30 cellular contexts compared by ENCODE assay signal in genomic region chr21:25912402-25912746, GRCh38.
DNase-seq lines count a peak whose midpoint lies in the region; ATAC-seq, FAIRE-seq and TF ChIP-seq lines count a peak whose summit lies in the region.
"Had no signal": no experiment of that assay in that cellular context is flagged by ENCODE, and none has a peak within 500 bp of the region (broad histone marks: within the 10 kb centered on the region; RNA-seq: fewer than 3 reads in every experiment).

No MANE protein-coding gene starts in this region.

- TF ChIP-seq EP300 in HepG2 (IDR thresholded peaks at IDR 0.05; ENCODE audit: low read depth in 2 of 2, low read length in 2 of 2) (no peak), HepG2 (CRISPR knock-in tag; IDR thresholded peaks at IDR 0.05; ENCODE audit: borderline replicate concordance) (no peak)

- no peak overlapping the region for H3K4me2 ChIP-seq in HepG2 (ENCODE audit: low read depth, low read length)
- no peak overlapping the region for H3K4me2 ChIP-seq in mesendoderm (ENCODE audit: low read length)
- H3K4me2 ChIP-seq: GM23338 had no signal

- no peaks in the 10 kb centered on the region for H3K9me3 ChIP-seq in liver (ENCODE audit: control insufficient read depth in 4 of 4, low read length in 3 of 4)
- no peaks in the 10 kb centered on the region for H3K9me3 ChIP-seq in HepG2 (ENCODE audit: low read length)
- H3K9me3 ChIP-seq: pancreas, right atrium auricular region, tibial artery had no signal

- H2BK5ac ChIP-seq in mesendoderm (ENCODE audit: low read length): no peak overlapping the region

- no peaks in the 10 kb centered on the region for H3K27me3 ChIP-seq in liver (ENCODE audit: control insufficient read depth in 4 of 4, insufficient read depth in 4 of 4, low read length in 3 of 4)
- H3K27me3 ChIP-seq in HepG2 (ENCODE audit: control insufficient read depth in 1 of 2, insufficient read depth in 2 of 2, low read length in 2 of 2): no peaks in the 10 kb centered on the region; a peak in 1 of 5 replicates
- no peaks in the 10 kb centered on the region for H3K27me3 ChIP-seq in mesendoderm (ENCODE audit: insufficient read depth, low read length, poor library complexity)
- H3K27me3 ChIP-seq: pancreas, right atrium auricular region, tibial artery had no signal

- no peak overlapping the region for H2AFZ ChIP-seq in HepG2 (ENCODE audit: low read length)
- H2AFZ ChIP-seq: GM23338 had no signal

- no peak for ATAC-seq in HepG2
- no peak for ATAC-seq in HG03439 (IDR thresholded peaks at IDR 0.05; ENCODE audit: unreplicated experiment)
- ATAC-seq: CD8-positive, alpha-beta T cell; GM23338; naive thymus-derived CD8-positive, alpha-beta T cell had no signal

- TF ChIP-seq CTCF in liver (IDR thresholded peaks at IDR 0.05; ENCODE audit: low read depth, low read length, missing input control) (no peak), HepG2 (CRISPR knock-in tag; IDR thresholded peaks at IDR 0.05) (no peak), endothelial cell (IDR thresholded peaks at IDR 0.05; ENCODE audit: unreplicated experiment) (no peak), nephron progenitor cell (IDR thresholded peaks at IDR 0.05) (no peak)

- H3K9ac ChIP-seq in liver (ENCODE audit: low read depth in 1 of 2, low read length in 2 of 2) (no peak overlapping the region), HepG2 (ENCODE audit: insufficient read depth, low read depth, low read length) (no peak overlapping the region), mesendoderm (ENCODE audit: low read length) (no peak overlapping the region)

- H3K4me1 Mint-ChIP-seq in endothelial cell (ENCODE audit: unreplicated experiment) (peaks cover 43% of the 10 kb centered on the region), nephron progenitor cell (peaks cover 12% of the 10 kb centered on the region)
- H3K4me1 Mint-ChIP-seq: activated naive CD8-positive, alpha-beta T cell treated with anti-CD3 and anti-CD28 coated beads for 36 hours had no signal

- intact Hi-C loops in HepG2 (cut with micrococcal nuclease; ENCODE audit: unreplicated experiment): no loop called here

- H3K23ac ChIP-seq in mesendoderm (ENCODE audit: low read length): no peak overlapping the region

- H3K4me3 Mint-ChIP-seq in endothelial cell (ENCODE audit: unreplicated experiment) (no peak overlapping the region), nephron progenitor cell (no peak overlapping the region)
- H3K4me3 Mint-ChIP-seq: activated B cell treated with CpG ODN at 0.5 μM for 24 hours; activated CD4-positive, alpha-beta memory T cell treated with anti-CD3 and anti-CD28 coated beads for 36 hours; activated naive CD8-positive, alpha-beta T cell treated with anti-CD3 and anti-CD28 coated beads for 36 hours; CD8-positive, alpha-beta T cell; endodermal cell; GM23338; naive thymus-derived CD8-positive, alpha-beta T cell had no signal

- H3K9me3 Mint-ChIP-seq in endothelial cell (ENCODE audit: unreplicated experiment): no peaks in the 10 kb centered on the region
- peaks cover 13% of the 10 kb centered on the region for H3K9me3 Mint-ChIP-seq in nephron progenitor cell
- H3K9me3 Mint-ChIP-seq: activated B cell treated with CpG ODN at 0.5 μM for 24 hours; activated CD4-positive, alpha-beta memory T cell treated with anti-CD3 and anti-CD28 coated beads for 36 hours; activated naive CD8-positive, alpha-beta T cell treated with anti-CD3 and anti-CD28 coated beads for 36 hours; CD8-positive, alpha-beta T cell; endodermal cell; GM23338; naive thymus-derived CD8-positive, alpha-beta T cell had no signal

- TF ChIP-seq RAD21 in liver (IDR thresholded peaks at IDR 0.05) (no peak), HepG2 (CRISPR knock-in tag; IDR thresholded peaks at IDR 0.05) (no peak)

- H3K27me3 Mint-ChIP-seq in endothelial cell (ENCODE audit: unreplicated experiment): peaks cover 9% of the 10 kb centered on the region
- no peaks in the 10 kb centered on the region for H3K27me3 Mint-ChIP-seq in nephron progenitor cell (ENCODE audit: low read depth, poor library complexity)
- H3K27me3 Mint-ChIP-seq: activated B cell treated with CpG ODN at 0.5 μM for 24 hours; activated CD4-positive, alpha-beta memory T cell treated with anti-CD3 and anti-CD28 coated beads for 36 hours; activated naive CD8-positive, alpha-beta T cell treated with anti-CD3 and anti-CD28 coated beads for 36 hours; naive thymus-derived CD8-positive, alpha-beta T cell had no signal

- H4K20me1 ChIP-seq in HepG2 (ENCODE audit: insufficient read depth, low read length): no peaks in the 10 kb centered on the region

- H3K79me2 ChIP-seq in HepG2 (ENCODE audit: insufficient read depth, low read length) (no peaks in the 10 kb centered on the region), mesendoderm (ENCODE audit: control insufficient read depth, insufficient read depth, low read length) (peaks cover 4% of the 10 kb centered on the region)

- no peak overlapping the region for H2AK5ac ChIP-seq in mesendoderm (ENCODE audit: low read length)

- no peak overlapping the region for H3K18ac ChIP-seq in mesendoderm (ENCODE audit: low read length)

- no peak overlapping the region for H2BK15ac ChIP-seq in mesendoderm (replicated peaks; ENCODE audit: low read depth)

- H3K4me3 ChIP-seq in liver (ENCODE audit: low read depth in 1 of 3, low read length in 3 of 3) (no peak overlapping the region), HepG2 (replicated peaks in 1 of 3; ENCODE audit: insufficient read depth in 1 of 3, low read depth in 2 of 3, low read length in 3 of 3) (no peak overlapping the region), mesendoderm (ENCODE audit: low read length) (no peak overlapping the region)
- H3K4me3 ChIP-seq: GM23338, pancreas, right atrium auricular region, tibial artery had no signal

- no peak for TF ChIP-seq POLR2A in HepG2 (IDR thresholded peaks at IDR 0.05; ENCODE audit: insufficient read depth in 1 of 2, low read depth in 2 of 2, low read length in 2 of 2)

- no peak overlapping the region for H4K8ac ChIP-seq in mesendoderm (ENCODE audit: low read depth, low read length)

- POLR2A ChIA-PET in HepG2 (lab: Yijun Ruan, JAX): no interaction called here

- H3K36me3 ChIP-seq in liver (ENCODE audit: control insufficient read depth in 4 of 4, insufficient read depth in 3 of 4, low read depth in 1 of 4, low read length in 3 of 4) (no peaks in the 10 kb centered on the region), HepG2 (replicated peaks in 1 of 2; ENCODE audit: control insufficient read depth in 1 of 2, insufficient read depth in 2 of 2, low read length in 2 of 2) (0 out of 5 replicates have a peak, but pooled peaks cover 0 to 4% of the 10 kb centered on the region in 2 experiments), mesendoderm (ENCODE audit: control insufficient read depth, insufficient read depth, low read length) (no peaks in the 10 kb centered on the region)
- H3K36me3 ChIP-seq: pancreas, right atrium auricular region, tibial artery had no signal

- H3K4ac ChIP-seq in mesendoderm (ENCODE audit: low read depth, low read length): no peak overlapping the region

- FAIRE-seq in HepG2 (lab: Jason Lieb, UNC): no peak
- FAIRE-seq: pancreas had no signal

- peaks cover 37% of the 10 kb centered on the region for H3K36me3 Mint-ChIP-seq in endothelial cell (ENCODE audit: low read depth, unreplicated experiment)
- peaks cover 70% of the 10 kb centered on the region for H3K36me3 Mint-ChIP-seq in nephron progenitor cell (ENCODE audit: low read depth)
- H3K36me3 Mint-ChIP-seq: activated CD4-positive, alpha-beta memory T cell treated with anti-CD3 and anti-CD28 coated beads for 36 hours; activated naive CD8-positive, alpha-beta T cell treated with anti-CD3 and anti-CD28 coated beads for 36 hours had no signal

- H2BK120ac ChIP-seq in mesendoderm (ENCODE audit: low read depth, low read length): no peak overlapping the region

- no peak overlapping the region for H3K56ac ChIP-seq in mesendoderm (ENCODE audit: low read length)

- H4K5ac ChIP-seq in mesendoderm (ENCODE audit: low read length): no peak overlapping the region

- WGBS in liver: 47% methylated on average over 2 of the region's 2 CpGs
- 56% methylated on average over 2 of the region's 2 CpGs for WGBS in HepG2 (ENCODE audit: low lambda C conversion rate)
- WGBS in mesendoderm (ENCODE audit: extremely low coverage, insufficient coverage, low lambda C conversion rate): no CpG with 5 or more reads among the region's 2 CpGs

- H3K4me1 ChIP-seq in liver (ENCODE audit: control insufficient read depth in 4 of 4, insufficient read depth in 4 of 4, low read length in 3 of 4): peaks cover 0 to 18% (median 9%) of the 10 kb centered on the region in 4 donors
- no peaks in the 10 kb centered on the region for H3K4me1 ChIP-seq in HepG2 (ENCODE audit: insufficient read depth, low read length)
- peaks cover 7% of the 10 kb centered on the region for H3K4me1 ChIP-seq in mesendoderm (ENCODE audit: control insufficient read depth, low read depth, low read length)

- in situ Hi-C loops in HepG2 (cut with HindIII; ENCODE audit: extremely low pct_ligation_motif_present, low pct_unique_long_range_greater_than_20kb): no loop called here

- peaks cover 10% of the 10 kb centered on the region for H3K79me1 ChIP-seq in mesendoderm (ENCODE audit: low read length)

- H3K27ac Mint-ChIP-seq in endothelial cell (ENCODE audit: unreplicated experiment) (peak overlapping the region; percentile 65), nephron progenitor cell (peak overlapping the region; percentile 40)
- H3K27ac Mint-ChIP-seq: activated B cell treated with CpG ODN at 0.5 μM for 24 hours; activated CD4-positive, alpha-beta memory T cell treated with anti-CD3 and anti-CD28 coated beads for 36 hours; activated naive CD8-positive, alpha-beta T cell treated with anti-CD3 and anti-CD28 coated beads for 36 hours; CD8-positive, alpha-beta T cell; endodermal cell; GM23338 had no signal

- no peak for DNase-seq in HepG2 (ENCODE audit: low spot score)
- no peak for DNase-seq in endothelial cell (ENCODE audit: low spot score)
- DNase-seq in nephron progenitor cell: no peak
- no peak for DNase-seq in nucleus accumbens (lab: John Stamatoyannopoulos, UW)
- no peak for DNase-seq in kidney tubule cell (ENCODE audit: low spot score)
- DNase-seq in mesendoderm: no peak
- DNase-seq: activated B cell treated with CpG ODN at 0.5 μM for 24 hours; activated CD4-positive, alpha-beta memory T cell treated with anti-CD3 and anti-CD28 coated beads for 36 hours; activated naive CD8-positive, alpha-beta T cell treated with anti-CD3 and anti-CD28 coated beads for 36 hours; CD8-positive, alpha-beta T cell; DMS153; endodermal cell; glutamatergic neuron; kidney; naive thymus-derived CD8-positive, alpha-beta T cell; NCI-H1105; NCI-H226; NCI-H774; OCI-M1; stimulated activated CD4-positive, alpha-beta T cell treated with anti-CD3 and anti-CD28 coated beads, Interleukin-12 subunit alpha, Interleukin-12 subunit beta, amount 100 ng/mL, for 4 hours; stimulated activated CD4-positive, alpha-beta T cell treated with anti-CD3 and anti-CD28 coated beads, Interleukin-4, amount 100 ng/mL, for 4 hours; stimulated activated naive CD4-positive, alpha-beta T cell treated with Interleukin-2 at 50 U/mL for 16 hours; SW 1271; T1000; tibial artery had no signal

- CTCF ChIA-PET in HepG2 (lab: Yijun Ruan, JAX; ENCODE audit: low intra/inter-chr PET ratio, low total read pairs): no interaction called here

- peak overlapping the region; percentile 55 to 56 for H3K27ac ChIP-seq in liver (ENCODE audit: low read depth in 1 of 2, low read length in 2 of 2)
- no peak overlapping the region for H3K27ac ChIP-seq in HepG2 (ENCODE audit: extremely low read length, insufficient read depth, low read length)
- H3K27ac ChIP-seq in mesendoderm (ENCODE audit: low read depth, low read length): no peak overlapping the region
- H3K27ac ChIP-seq: pancreas, right atrium auricular region, tibial artery had no signal

- no TSS peak for BruUV-seq in HepG2 (replicated peaks; lab: Mats Ljungman, UMichigan)

Comparison
In these comparisons a context has a peak if more than half of its experiments do, and no peak if none do; other contexts are left out.
1. H3K27ac ChIP-seq: peak in liver (2 of 2); none in HepG2 (single experiment) and mesendoderm (single experiment).